7 cellular contexts compared by ENCODE assay signal in genomic region chr11:35618497-35619029, GRCh38. TPM values are rescaled to one million over a fixed set of nuclear protein-coding genes. Genes with fewer than 3 reads are reported as not detected.
A peak's percentile ranks its signal among the peaks of the same experiment; 100 is the strongest.
DNase-seq lines count a peak whose midpoint lies in the region; ATAC-seq and TF ChIP-seq lines count a peak whose summit lies in the region.

No MANE protein-coding gene starts in this region.

- peak; percentile 51 for ATAC-seq in GM21528 (IDR thresholded peaks at IDR 0.05; ENCODE audit: low FRiP score, unreplicated experiment)
- peak; percentile 70 for ATAC-seq in left lobe of liver

- intact Hi-C loops in transverse colon (cut with DNase I; ENCODE audit: low total_unique reads), result loop anchor here (5.0 to 10.0 kb wide), 3 partner anchors 204 to 649 kb away; no protein-coding TSS in a partner anchor

- TF ChIP-seq CTCF in GM12875 (IDR thresholded peaks at IDR 0.05; ENCODE audit: borderline replicate concordance, insufficient read depth, low read depth, low read length) (no peak), transverse colon (IDR thresholded peaks at IDR 0.05) (no peak)

- peaks cover 11 to 35% (median 21%) of the 10 kb centered on the region in 4 donors for H3K4me1 ChIP-seq in transverse colon

- H3K36me3 ChIP-seq in transverse colon, result no peaks in the 10 kb centered on the region

- in situ Hi-C loops in T47D (cut with HindIII; ENCODE audit: low pct_unique_long_range_greater_than_20kb, low sequenced_read_pairs), result no loop called here
- in situ Hi-C loops in transverse colon (cut with MboI; ENCODE audit: low pct_ligation_motif_present in 1 of 4, low pct_unique_long_range_greater_than_20kb in 1 of 4, low sequenced_read_pairs in 3 of 4), result loop anchor here (5.0 to 25.0 kb wide), 9 partner anchors 194 to 876 kb away; no protein-coding TSS in a partner anchor

- WGBS in transverse colon (ENCODE audit: low coverage in 1 of 2), 2 donors, result no CpG with 5 or more reads among the region's 79 CpGs

- DNase-seq in HuH-7.5 (ENCODE audit: low spot score) (peak; percentile 42), T47D (ENCODE audit: low read depth in 1 of 2, low spot score in 1 of 2) (peak; percentile 59 to 74), left lobe of liver (ENCODE audit: low spot score) (no peak), transverse colon (peak; percentile 8), A172 (ENCODE audit: low spot score) (no peak)

- H3K27me3 ChIP-seq in transverse colon, result peaks cover 82% of the 10 kb centered on the region

- H3K9me3 ChIP-seq in transverse colon, result no peaks in the 10 kb centered on the region

- no peak for TF ChIP-seq EP300 in transverse colon (IDR thresholded peaks at IDR 0.05; ENCODE audit: low read depth)

- TF ChIP-seq POLR2A in transverse colon (IDR thresholded peaks at IDR 0.05), result no peak

- H3K27ac ChIP-seq in transverse colon, result peak overlapping the region; percentile 53 to 82 (median 72)

- H3K4me3 ChIP-seq in GM12875 (ENCODE audit: low read depth, low read length) (peak overlapping the region; percentile 79), transverse colon (peak overlapping the region; percentile 44 to 52 (median 48))

RNA-seq across cellular contexts. Expression of gene FJX1, which starts 0.3 kb away (rescaled TPM):
- 0.73 TPM for total RNA-seq in left lobe of liver
- 1 to 10 TPM in 1 of 4 donors, under 1 TPM in 2, not detected in 1; 0.14 to 2.6 (median 0.64) TPM for total RNA-seq in transverse colon
- 38.3 and 53.4 TPM in 2 replicates for total RNA-seq in A172 (2014; rRNA removed; shearing (Covaris generic))

RNA-seq across cellular contexts. Expression of gene TRIM44, which starts 44.0 kb away (rescaled TPM):
- total RNA-seq in left lobe of liver, result 30.8 TPM
- total RNA-seq in transverse colon, result 10 to 100 TPM; 17.9 to 93.9 (median 37.5) TPM
- 38.0 and 56.2 TPM in 2 replicates for total RNA-seq in A172 (2014; rRNA removed; shearing (Covaris generic))

Comparison
In these comparisons a context has a peak if more than half of its experiments do, and no peak if none do; other contexts are left out.
1. DNase-seq: peak in HuH-7.5 (single experiment), T47D (2 of 2) and transverse colon (single experiment); none in left lobe of liver (single experiment) and A172 (single experiment).
2. RNA of gene FJX1, which starts 0.3 kb away (total RNA-seq): 38.3 to 53.4 TPM in A172; 0.73 TPM in left lobe of liver (single experiment) and 0.14 to 2.6 TPM in transverse colon; every median in the first group is over 10 times any median in the second.